34 cellular contexts compared by ENCODE assay signal in the genomic region with DNA sequence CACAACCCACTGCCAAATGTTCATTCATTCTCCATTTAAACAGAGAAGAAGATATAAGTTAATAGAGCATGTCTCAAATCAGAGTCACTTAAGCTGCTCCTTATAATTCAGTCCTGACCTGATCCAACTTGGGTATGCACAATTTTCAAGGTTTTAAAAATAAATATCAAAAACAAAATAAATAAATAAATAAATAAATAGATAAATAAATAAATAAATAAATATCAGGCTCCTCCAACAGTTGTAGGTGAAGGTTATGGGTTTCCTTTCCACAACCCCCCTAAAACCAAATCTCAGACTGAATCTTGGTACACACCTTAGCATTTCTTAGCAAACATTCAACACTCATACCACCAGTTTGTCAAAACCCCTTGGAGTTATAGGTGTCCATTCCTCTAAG.
"Had no signal": no experiment of that assay in that cellular context is flagged by ENCODE, and none has a peak within 500 bp of the region (broad histone marks: within the 10 kb centered on the region; RNA-seq: fewer than 3 reads in every experiment).

No MANE protein-coding gene starts in this region.

- DNase-seq: Karpas-422, Kasumi-1, MM.1S, NCI-H1048, NCI-H1092, NCI-H1092 treated with DMSO at 0.1 percent for 48 hours, NCI-H1105, NCI-H1105 treated with DMSO at 0.1 percent for 48 hours, NCI-H1417, NCI-H1417 treated with DMSO at 0.1 percent for 48 hours, NCI-H1436, NCI-H1436 treated with DMSO at 0.1 percent for 48 hours, NCI-H146, NCI-H1694, NCI-H1694 treated with DMSO at 0.1 percent for 48 hours, NCI-H187, NCI-H187 treated with DMSO at 0.1 percent for 48 hours, NCI-H1930, NCI-H2029, NCI-H2029 treated with DMSO at 0.1 percent for 48 hours, NCI-H2081, NCI-H2081 treated with DMSO at 0.1 percent for 48 hours, NCI-H2107, NCI-H2171, NCI-H2171 treated with DMSO at 0.1 percent for 48 hours, NCI-H2227 treated with DMSO at 0.1 percent for 48 hours, NCI-H226, NCI-H345, NCI-H446, NCI-H446 treated with DMSO at 0.1 percent for 48 hours, NCI-H510A, NCI-H510A treated with DMSO at 0.1 percent for 48 hours, NCI-H524 had no signal

- H3K9ac ChIP-seq: KMS-11 had no signal

- H3K4me2 ChIP-seq: KMS-11 had no signal

- H3K27ac ChIP-seq: KMS-11 had no signal
